ENCODE assay signal across 2 cellular contexts in genomic region chr20:63736893-63737689, GRCh38.
TF ChIP-seq lines count a peak whose summit lies in the region.

No MANE protein-coding gene starts in this region.

TF ChIP-seq in SK-N-SH, 30 proteins besides CTCF, POLR2A, EP300 and RAD21 (continued from another document):
- TF ChIP-seq USF1 (IDR thresholded peaks at IDR 0.05; ENCODE audit: borderline replicate concordance, low read depth) (no peak), RCOR1 (IDR thresholded peaks at IDR 0.05; ENCODE audit: low read length) (no peak), POLR2AphosphoS5 (IDR thresholded peaks at IDR 0.05; ENCODE audit: low read depth, low read length) (peak; percentile 16; the same call in 1 of the 2 replicates), FOXM1 (IDR thresholded peaks at IDR 0.05; ENCODE audit: low read depth) (no peak)

TF ChIP-seq in SK-N-SH treated with all-trans-retinoic acid at 6 μM for 48 hours, 23 proteins besides CTCF, POLR2A, EP300 and RAD21 (continued from another document):
- TF ChIP-seq ZNF8 (CRISPR knock-in tag; IDR thresholded peaks at IDR 0.05) = no peak
- no peak for TF ChIP-seq TSHZ2 (CRISPR knock-in tag; IDR thresholded peaks at IDR 0.05)
- no peak for TF ChIP-seq CSRNP3 (CRISPR knock-in tag; IDR thresholded peaks at IDR 0.05)
- TF ChIP-seq ARNTL (CRISPR knock-in tag; IDR thresholded peaks at IDR 0.05; ENCODE audit: borderline replicate concordance, low read depth) = no peak
- TF ChIP-seq GLIS3 (CRISPR knock-in tag; IDR thresholded peaks at IDR 0.05) = no peak
- TF ChIP-seq CREB5 (CRISPR knock-in tag; IDR thresholded peaks at IDR 0.05; ENCODE audit: low read depth) = no peak
- TF ChIP-seq ZC3H10 (CRISPR knock-in tag; IDR thresholded peaks at IDR 0.05) = no peak
- no peak for TF ChIP-seq TOX (CRISPR knock-in tag; IDR thresholded peaks at IDR 0.05; ENCODE audit: borderline replicate concordance)
- TF ChIP-seq ZFP3 (CRISPR knock-in tag; IDR thresholded peaks at IDR 0.05) = no peak
- TF ChIP-seq ZNF70 (CRISPR knock-in tag; IDR thresholded peaks at IDR 0.05) = no peak
- no peak for TF ChIP-seq CSDC2 (CRISPR knock-in tag; IDR thresholded peaks at IDR 0.05)
- TF ChIP-seq ZNF565 (CRISPR knock-in tag; conservative IDR thresholded peaks at IDR 0.05; ENCODE audit: low read depth) = no peak
- no peak for TF ChIP-seq ESRRG (CRISPR knock-in tag; IDR thresholded peaks at IDR 0.05)
- TF ChIP-seq TCF4 (CRISPR knock-in tag; IDR thresholded peaks at IDR 0.05; ENCODE audit: borderline replicate concordance) = no peak
- no peak for TF ChIP-seq RARB (CRISPR knock-in tag; IDR thresholded peaks at IDR 0.05)
- TF ChIP-seq ZFP30 (CRISPR knock-in tag; IDR thresholded peaks at IDR 0.05) = no peak
- no peak for TF ChIP-seq PPARA (CRISPR knock-in tag; IDR thresholded peaks at IDR 0.05; ENCODE audit: borderline replicate concordance)
- TF ChIP-seq POU6F1 (CRISPR knock-in tag; IDR thresholded peaks at IDR 0.05; ENCODE audit: borderline replicate concordance, low read depth) = no peak
